1 cellular context compared by ENCODE assay signal in the genomic region with DNA sequence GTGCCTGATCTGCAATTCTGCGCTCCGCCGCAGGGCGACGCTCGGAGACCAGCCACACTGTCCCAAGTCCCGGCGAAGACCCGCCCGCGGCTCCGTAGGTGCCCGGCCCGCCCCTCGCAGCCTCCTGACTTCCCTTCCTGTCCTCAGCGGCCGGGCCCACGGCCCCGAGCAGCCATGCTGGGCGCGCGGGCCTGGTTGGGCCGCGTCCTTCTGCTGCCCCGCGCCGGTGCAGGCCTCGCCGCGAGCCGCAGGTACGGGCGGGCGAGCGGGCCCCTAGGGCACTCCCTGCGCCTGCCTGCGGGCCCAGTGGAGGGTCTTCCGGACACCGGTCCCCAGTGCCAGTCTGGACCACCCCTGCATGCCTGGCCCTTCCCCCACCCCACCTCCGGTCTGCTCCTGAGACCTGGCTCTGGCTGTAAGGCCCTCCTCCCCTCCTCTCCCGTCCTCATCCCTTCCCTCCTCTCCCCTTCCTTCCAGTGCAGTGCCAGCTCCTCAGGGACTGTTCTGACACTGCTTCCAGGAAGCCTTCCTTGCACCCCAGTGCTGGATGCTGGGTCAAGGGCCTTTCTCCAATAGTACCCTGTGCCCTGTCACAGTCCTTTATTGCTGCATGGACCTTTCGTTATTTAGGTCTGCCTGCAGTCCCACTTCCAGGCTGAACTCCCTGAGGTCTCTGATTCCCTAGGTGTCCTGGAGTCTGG.
TF ChIP-seq lines count a peak whose summit lies in the region.

Gene SPATA20, plus strand, starts transcription at position 140 of the 701 bp plus-strand sequence. Its CDS starts 35 bp downstream, at position 175.

TF ChIP-seq in SK-N-SH, 30 proteins besides CTCF, POLR2A, EP300 and RAD21 (continued from another document):
- TF ChIP-seq, protein P1, sequence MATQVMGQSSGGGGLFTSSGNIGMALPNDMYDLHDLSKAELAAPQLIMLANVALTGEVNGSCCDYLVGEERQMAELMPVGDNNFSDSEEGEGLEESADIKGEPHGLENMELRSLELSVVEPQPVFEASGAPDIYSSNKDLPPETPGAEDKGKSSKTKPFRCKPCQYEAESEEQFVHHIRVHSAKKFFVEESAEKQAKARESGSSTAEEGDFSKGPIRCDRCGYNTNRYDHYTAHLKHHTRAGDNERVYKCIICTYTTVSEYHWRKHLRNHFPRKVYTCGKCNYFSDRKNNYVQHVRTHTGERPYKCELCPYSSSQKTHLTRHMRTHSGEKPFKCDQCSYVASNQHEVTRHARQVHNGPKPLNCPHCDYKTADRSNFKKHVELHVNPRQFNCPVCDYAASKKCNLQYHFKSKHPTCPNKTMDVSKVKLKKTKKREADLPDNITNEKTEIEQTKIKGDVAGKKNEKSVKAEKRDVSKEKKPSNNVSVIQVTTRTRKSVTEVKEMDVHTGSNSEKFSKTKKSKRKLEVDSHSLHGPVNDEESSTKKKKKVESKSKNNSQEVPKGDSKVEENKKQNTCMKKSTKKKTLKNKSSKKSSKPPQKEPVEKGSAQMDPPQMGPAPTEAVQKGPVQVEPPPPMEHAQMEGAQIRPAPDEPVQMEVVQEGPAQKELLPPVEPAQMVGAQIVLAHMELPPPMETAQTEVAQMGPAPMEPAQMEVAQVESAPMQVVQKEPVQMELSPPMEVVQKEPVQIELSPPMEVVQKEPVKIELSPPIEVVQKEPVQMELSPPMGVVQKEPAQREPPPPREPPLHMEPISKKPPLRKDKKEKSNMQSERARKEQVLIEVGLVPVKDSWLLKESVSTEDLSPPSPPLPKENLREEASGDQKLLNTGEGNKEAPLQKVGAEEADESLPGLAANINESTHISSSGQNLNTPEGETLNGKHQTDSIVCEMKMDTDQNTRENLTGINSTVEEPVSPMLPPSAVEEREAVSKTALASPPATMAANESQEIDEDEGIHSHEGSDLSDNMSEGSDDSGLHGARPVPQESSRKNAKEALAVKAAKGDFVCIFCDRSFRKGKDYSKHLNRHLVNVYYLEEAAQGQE (IDR thresholded peaks at IDR 0.05; ENCODE audit: low read depth, low read length): 0 out of 2 replicates have a peak, but pooled peaks have one; percentile 67
- peak; percentile 94 for TF ChIP-seq POLR2AphosphoS5 (IDR thresholded peaks at IDR 0.05; ENCODE audit: low read depth, low read length)
- TF ChIP-seq TAF1 (IDR thresholded peaks at IDR 0.05; ENCODE audit: borderline replicate concordance, low read depth, low read length): peak; percentile 59; the same call in 1 of the 2 replicates
- 0 out of 2 replicates have a peak, but pooled peaks have one; percentile 19 for TF ChIP-seq RCOR1 (IDR thresholded peaks at IDR 0.05; ENCODE audit: low read length)
- no peak for TF ChIP-seq FOSL2 (IDR thresholded peaks at IDR 0.05; ENCODE audit: borderline replicate concordance, low read depth)
- TF ChIP-seq MXI1 (IDR thresholded peaks at IDR 0.05; ENCODE audit: low read depth, low read length): peak; percentile 87
- TF ChIP-seq ELF1 (IDR thresholded peaks at IDR 0.05): no peak
- peak; percentile 99 for TF ChIP-seq SMC3 (IDR thresholded peaks at IDR 0.05; ENCODE audit: low read depth, low read length)
- TF ChIP-seq, protein P2, sequence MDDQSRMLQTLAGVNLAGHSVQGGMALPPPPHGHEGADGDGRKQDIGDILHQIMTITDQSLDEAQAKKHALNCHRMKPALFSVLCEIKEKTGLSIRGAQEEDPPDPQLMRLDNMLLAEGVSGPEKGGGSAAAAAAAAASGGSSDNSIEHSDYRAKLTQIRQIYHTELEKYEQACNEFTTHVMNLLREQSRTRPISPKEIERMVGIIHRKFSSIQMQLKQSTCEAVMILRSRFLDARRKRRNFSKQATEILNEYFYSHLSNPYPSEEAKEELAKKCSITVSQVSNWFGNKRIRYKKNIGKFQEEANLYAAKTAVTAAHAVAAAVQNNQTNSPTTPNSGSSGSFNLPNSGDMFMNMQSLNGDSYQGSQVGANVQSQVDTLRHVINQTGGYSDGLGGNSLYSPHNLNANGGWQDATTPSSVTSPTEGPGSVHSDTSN (IDR thresholded peaks at IDR 0.05): no peak
- TF ChIP-seq CHD2 (IDR thresholded peaks at IDR 0.05; ENCODE audit: low read length, partially characterized antibody): peak; percentile 7
- TF ChIP-seq YY1 (IDR thresholded peaks at IDR 0.05; ENCODE audit: low read depth): peak; percentile 64; the same call in 1 of the 2 replicates
- peak; percentile 6; the same call in 1 of the 2 replicates for TF ChIP-seq SIN3A (IDR thresholded peaks at IDR 0.05; ENCODE audit: borderline replicate concordance, low read depth, low read length)
- peak; percentile 48; the same call in 1 of the 2 replicates for TF ChIP-seq GABPA (IDR thresholded peaks at IDR 0.05; ENCODE audit: low read depth)
